Comparison of ENCODE assay signal across 8 cellular contexts in genomic region chr13:96020155-96020575, GRCh38. TPM values are rescaled to one million over a fixed set of nuclear protein-coding genes. Genes with fewer than 3 reads are reported as not detected.
DNase-seq lines count a peak whose midpoint lies in the region; ATAC-seq and TF ChIP-seq lines count a peak whose summit lies in the region.

No MANE protein-coding gene starts in this region.

- DNase-seq in activated naive CD4-positive, alpha-beta T cell treated with anti-CD3 and anti-CD28 coated beads for 36 hours = peak; percentile 25
- no peak for DNase-seq in activated naive CD4-positive, alpha-beta T cell (lab: John Stamatoyannopoulos, UW)
- DNase-seq in HCEC 1CT (peak; percentile 73), LHCN-M2 (ENCODE audit: low read depth) (peak; percentile 58), SHP77 treated with DMSO at 0.1 percent for 48 hours (lab: John Stamatoyannopoulos, UW) (peak; percentile 78), epithelial cell of prostate (ENCODE audit: low read depth, low spot score) (peak; percentile 29)
- no peak for DNase-seq in natural killer cell treated with Interleukin-12 subunit alpha and Interleukin-12 subunit beta and Interleukin-15 and Interleukin-18, amount 100 ng/mL, for 72 hours (ENCODE audit: low spot score)

- CTCF ChIA-PET in activated naive CD4-positive, alpha-beta T cell treated with anti-CD3 and anti-CD28 coated beads for 36 hours (lab: Charles Lee) = interaction anchor here (0.6 to 1.5 kb wide), 8 partner anchors 8 to 939 kb away, joined by 3 to 6 read pairs (median 3); no protein-coding TSS in a partner anchor

- TF ChIP-seq CTCF in nephron (IDR thresholded peaks at IDR 0.05; ENCODE audit: unreplicated experiment in 3 of 3) = peak; percentile 65 to 74 (median 69)

- no peaks in the 10 kb centered on the region for H3K36me3 Mint-ChIP-seq in activated naive CD4-positive, alpha-beta T cell treated with anti-CD3 and anti-CD28 coated beads for 36 hours (ENCODE audit: low read depth)
- peaks cover 29% of the 10 kb centered on the region for H3K36me3 Mint-ChIP-seq in nephron (ENCODE audit: low read depth)
- H3K36me3 Mint-ChIP-seq in natural killer cell treated with Interleukin-12 subunit alpha and Interleukin-12 subunit beta and Interleukin-15 and Interleukin-18, amount 100 ng/mL, for 72 hours = no peaks in the 10 kb centered on the region

- intact Hi-C loops in activated naive CD4-positive, alpha-beta T cell treated with anti-CD3 and anti-CD28 coated beads for 36 hours (cut with micrococcal nuclease) = loop anchor here (1.0 to 10.0 kb wide), 4 partner anchors 205 to 1008 kb away; no protein-coding TSS in a partner anchor

- peaks cover 6% of the 10 kb centered on the region for H3K9me3 Mint-ChIP-seq in activated naive CD4-positive, alpha-beta T cell treated with anti-CD3 and anti-CD28 coated beads for 36 hours
- peaks cover 5% of the 10 kb centered on the region for H3K9me3 Mint-ChIP-seq in nephron
- H3K9me3 Mint-ChIP-seq in natural killer cell treated with Interleukin-12 subunit alpha and Interleukin-12 subunit beta and Interleukin-15 and Interleukin-18, amount 100 ng/mL, for 72 hours = peaks cover 4% of the 10 kb centered on the region

- no peaks in the 10 kb centered on the region for H3K27me3 Mint-ChIP-seq in activated naive CD4-positive, alpha-beta T cell treated with anti-CD3 and anti-CD28 coated beads for 36 hours (ENCODE audit: low read depth)
- H3K27me3 Mint-ChIP-seq in nephron (ENCODE audit: low read depth) = no peaks in the 10 kb centered on the region
- no peaks in the 10 kb centered on the region for H3K27me3 Mint-ChIP-seq in natural killer cell treated with Interleukin-12 subunit alpha and Interleukin-12 subunit beta and Interleukin-15 and Interleukin-18, amount 100 ng/mL, for 72 hours

- no peaks in the 10 kb centered on the region for H3K4me1 Mint-ChIP-seq in activated naive CD4-positive, alpha-beta T cell treated with anti-CD3 and anti-CD28 coated beads for 36 hours (ENCODE audit: low read depth)
- H3K4me1 Mint-ChIP-seq in nephron = no peaks in the 10 kb centered on the region
- no peaks in the 10 kb centered on the region for H3K4me1 Mint-ChIP-seq in natural killer cell treated with Interleukin-12 subunit alpha and Interleukin-12 subunit beta and Interleukin-15 and Interleukin-18, amount 100 ng/mL, for 72 hours (ENCODE audit: low read depth in 2 of 2)

- H3K4me3 Mint-ChIP-seq in activated naive CD4-positive, alpha-beta T cell treated with anti-CD3 and anti-CD28 coated beads for 36 hours = no peak overlapping the region
- H3K4me3 Mint-ChIP-seq in nephron = no peak overlapping the region
- H3K4me3 Mint-ChIP-seq in natural killer cell treated with Interleukin-12 subunit alpha and Interleukin-12 subunit beta and Interleukin-15 and Interleukin-18, amount 100 ng/mL, for 72 hours = no peak overlapping the region

- ATAC-seq in natural killer cell treated with Interleukin-12 subunit alpha and Interleukin-12 subunit beta and Interleukin-15 and Interleukin-18, amount 100 ng/mL, for 72 hours = no peak

- H3K27ac ChIP-seq in epithelial cell of prostate = no peak overlapping the region

- no peak overlapping the region for H3K27ac Mint-ChIP-seq in activated naive CD4-positive, alpha-beta T cell treated with anti-CD3 and anti-CD28 coated beads for 36 hours
- H3K27ac Mint-ChIP-seq in nephron = peak overlapping the region in 1 of 3 experiments; percentile 11
- H3K27ac Mint-ChIP-seq in natural killer cell treated with Interleukin-12 subunit alpha and Interleukin-12 subunit beta and Interleukin-15 and Interleukin-18, amount 100 ng/mL, for 72 hours = no peak overlapping the region

RNA-seq across cellular contexts. Expression of gene UGGT2, which starts 33.0 kb away (rescaled TPM):
- under 1 TPM in 1 of 2 experiments, not detected in 1; 0.12 TPM for total RNA-seq in activated naive CD4-positive, alpha-beta T cell treated with anti-CD3 and anti-CD28 coated beads for 36 hours
- 36.7 and 41.6 TPM in 2 replicates for total RNA-seq in LHCN-M2 (2014; rRNA removed)
- 4.6 TPM for polyA plus RNA-seq in LHCN-M2 (2012)
- 1 to 10 TPM; 2.3 to 6.0 TPM for total RNA-seq in natural killer cell treated with Interleukin-12 subunit alpha and Interleukin-12 subunit beta and Interleukin-15 and Interleukin-18, amount 100 ng/mL, for 72 hours

Comparison
In these comparisons a context has a peak if more than half of its experiments do, and no peak if none do; other contexts are left out.
1. DNase-seq: peak in activated naive CD4-positive, alpha-beta T cell treated with anti-CD3 and anti-CD28 coated beads for 36 hours (single experiment), HCEC 1CT (single experiment), LHCN-M2 (single experiment), SHP77 treated with DMSO at 0.1 percent for 48 hours (single experiment) and epithelial cell of prostate (single experiment); none in activated naive CD4-positive, alpha-beta T cell (0 of 4) and natural killer cell treated with Interleukin-12 subunit alpha and Interleukin-12 subunit beta and Interleukin-15 and Interleukin-18, amount 100 ng/mL, for 72 hours (single experiment).